In genomic region chr13:21318891-21319532, GRCh38 we compare ENCODE assay signal across 18 cellular contexts.
A peak's percentile ranks its signal among the peaks of the same experiment; 100 is the strongest.
DNase-seq lines count a peak whose midpoint lies in the region; ATAC-seq and TF ChIP-seq lines count a peak whose summit lies in the region.
"Had no signal": no experiment of that assay in that cellular context is flagged by ENCODE, and none has a peak within 500 bp of the region (broad histone marks: within the 10 kb centered on the region; RNA-seq: fewer than 3 reads in every experiment).

No MANE protein-coding gene starts in this region.

- H3K4me3 ChIP-seq in breast epithelium (peak overlapping the region; percentile 4 to 32 (median 20)), urinary bladder (ENCODE audit: low read depth, low read length) (peak overlapping the region; percentile 7), gastrocnemius medialis (peak overlapping the region in 1 of 4 donors; percentile 28)

- TF ChIP-seq CTCF in breast epithelium (IDR thresholded peaks at IDR 0.05) (no peak), MCF 10A (IDR thresholded peaks at IDR 0.05; ENCODE audit: unreplicated experiment) (no peak), gastrocnemius medialis (IDR thresholded peaks at IDR 0.05 in 4 of 5, conservative IDR thresholded peaks at IDR 0.05 in 1 of 5) (no peak)

- ATAC-seq in memory B cell (ENCODE audit: low read depth) = peak; percentile 19
- no peak for ATAC-seq in HG03135 (IDR thresholded peaks at IDR 0.05; ENCODE audit: unreplicated experiment)
- no peak for ATAC-seq in gastrocnemius medialis

- H3K27ac Mint-ChIP-seq in MCF 10A (ENCODE audit: low read depth, unreplicated experiment) (no peak overlapping the region), memory B cell (no peak overlapping the region)
- no peak overlapping the region for H3K27ac Mint-ChIP-seq in dendritic cell treated with granulocyte-macrophage colony-stimulating factor and Interleukin-4, amounts not matched to agents 40 ng/mL and 50 ng/mL, for 4 days
- H3K27ac Mint-ChIP-seq: activated naive CD4-positive, alpha-beta T cell treated with anti-CD3 and anti-CD28 coated beads, Interleukin-2, amount 50 U/mL, for 24 hours had no signal

- H3K4me1 Mint-ChIP-seq in MCF 10A (ENCODE audit: insufficient read depth, unreplicated experiment) (no peaks in the 10 kb centered on the region), memory B cell (no peaks in the 10 kb centered on the region)
- H3K4me1 Mint-ChIP-seq in dendritic cell treated with granulocyte-macrophage colony-stimulating factor and Interleukin-4, amounts not matched to agents 40 ng/mL and 50 ng/mL, for 4 days (ENCODE audit: low read depth) = no peaks in the 10 kb centered on the region
- H3K4me1 Mint-ChIP-seq: activated naive CD4-positive, alpha-beta T cell treated with anti-CD3 and anti-CD28 coated beads, Interleukin-2, amount 50 U/mL, for 24 hours; neural crest cell had no signal

- intact Hi-C loops in breast epithelium (cut with DNase I; ENCODE audit: low total_unique reads) (loop anchor here (5.0 kb wide), 1 partner anchor 433 kb away; no protein-coding TSS in a partner anchor), MCF 10A (cut with micrococcal nuclease) (no loop called here), gastrocnemius medialis (cut with DNase I; ENCODE audit: low total_unique reads) (no loop called here)
- intact Hi-C loops in dendritic cell treated with granulocyte-macrophage colony-stimulating factor and Interleukin-4, amounts not matched to agents 40 ng/mL and 50 ng/mL, for 4 days (cut with micrococcal nuclease) = no loop called here

- no peak for DNase-seq in breast epithelium (ENCODE audit: low spot score in 2 of 2)
- DNase-seq in MCF 10A (ENCODE audit: unreplicated experiment) = no peak
- DNase-seq in memory B cell (ENCODE audit: low spot score in 2 of 2) = no peak
- no peak for DNase-seq in NCI-H524 (lab: John Stamatoyannopoulos, UW)
- DNase-seq in gastrocnemius medialis = no peak
- DNase-seq: ACHN; activated CD4-positive, alpha-beta T cell treated with anti-CD3 and anti-CD28 coated beads, Interleukin-2, amount 50 U/mL, for 48 hours; DMS53; KG1; NCI-H146; NCI-H69; T-helper 9 cell; trophoblast cell had no signal

- H3K9me3 ChIP-seq in breast epithelium = no peaks in the 10 kb centered on the region
- H3K9me3 ChIP-seq in gastrocnemius medialis = no peaks in the 10 kb centered on the region

- H3K36me3 ChIP-seq in breast epithelium = no peaks in the 10 kb centered on the region
- no peaks in the 10 kb centered on the region for H3K36me3 ChIP-seq in urinary bladder (ENCODE audit: insufficient read depth)
- H3K36me3 ChIP-seq in gastrocnemius medialis = no peaks in the 10 kb centered on the region

- no TSS peak for BruUV-seq in MCF 10A (replicated peaks; lab: Mats Ljungman, UMichigan)

- CTCF ChIA-PET in MCF 10A (lab: Yijun Ruan, JAX) = no interaction called here

- no peaks in the 10 kb centered on the region for H3K27me3 Mint-ChIP-seq in MCF 10A (ENCODE audit: insufficient read depth, unreplicated experiment)
- no peaks in the 10 kb centered on the region for H3K27me3 Mint-ChIP-seq in dendritic cell treated with granulocyte-macrophage colony-stimulating factor and Interleukin-4, amounts not matched to agents 40 ng/mL and 50 ng/mL, for 4 days
- H3K27me3 Mint-ChIP-seq in memory B cell = no peaks in the 10 kb centered on the region
- H3K27me3 Mint-ChIP-seq: activated naive CD4-positive, alpha-beta T cell treated with anti-CD3 and anti-CD28 coated beads, Interleukin-2, amount 50 U/mL, for 24 hours had no signal

- no peak overlapping the region for H3K27ac ChIP-seq in breast epithelium
- no peak overlapping the region for H3K27ac ChIP-seq in urinary bladder (ENCODE audit: low read depth)
- no peak overlapping the region for H3K27ac ChIP-seq in gastrocnemius medialis

- H3K4me1 ChIP-seq in breast epithelium (no peaks in the 10 kb centered on the region), urinary bladder (ENCODE audit: insufficient read depth) (no peaks in the 10 kb centered on the region), gastrocnemius medialis (no peaks in the 10 kb centered on the region)

- WGBS in urinary bladder = 46% methylated on average over 50 of the region's 50 CpGs

- H3K4me3 Mint-ChIP-seq in MCF 10A (ENCODE audit: unreplicated experiment) = no peak overlapping the region
- peak overlapping the region; percentile 60 for H3K4me3 Mint-ChIP-seq in dendritic cell treated with granulocyte-macrophage colony-stimulating factor and Interleukin-4, amounts not matched to agents 40 ng/mL and 50 ng/mL, for 4 days
- peak overlapping the region; percentile 67 for H3K4me3 Mint-ChIP-seq in memory B cell
- H3K4me3 Mint-ChIP-seq: activated naive CD4-positive, alpha-beta T cell treated with anti-CD3 and anti-CD28 coated beads, Interleukin-2, amount 50 U/mL, for 24 hours; neural crest cell had no signal

- H3K27me3 ChIP-seq in breast epithelium (no peaks in the 10 kb centered on the region), gastrocnemius medialis (no peaks in the 10 kb centered on the region)

- H3K9me3 Mint-ChIP-seq in MCF 10A (ENCODE audit: unreplicated experiment) = no peaks in the 10 kb centered on the region
- H3K9me3 Mint-ChIP-seq in dendritic cell treated with granulocyte-macrophage colony-stimulating factor and Interleukin-4, amounts not matched to agents 40 ng/mL and 50 ng/mL, for 4 days = peaks cover 12% of the 10 kb centered on the region
- H3K9me3 Mint-ChIP-seq in memory B cell = no peaks in the 10 kb centered on the region
- H3K9me3 Mint-ChIP-seq: activated naive CD4-positive, alpha-beta T cell treated with anti-CD3 and anti-CD28 coated beads, Interleukin-2, amount 50 U/mL, for 24 hours; neural crest cell had no signal

- in situ Hi-C loops in gastrocnemius medialis (cut with MboI; ENCODE audit: low sequenced_read_pairs in 4 of 4) = no loop called here

- H3K36me3 Mint-ChIP-seq in MCF 10A (ENCODE audit: insufficient read depth, unreplicated experiment) (peaks cover 5% of the 10 kb centered on the region), memory B cell (peaks cover 11% of the 10 kb centered on the region)
- no peaks in the 10 kb centered on the region for H3K36me3 Mint-ChIP-seq in dendritic cell treated with granulocyte-macrophage colony-stimulating factor and Interleukin-4, amounts not matched to agents 40 ng/mL and 50 ng/mL, for 4 days (ENCODE audit: low read depth)

- TF ChIP-seq POLR2A in breast epithelium (IDR thresholded peaks at IDR 0.05) (no peak), gastrocnemius medialis (IDR thresholded peaks at IDR 0.05) (no peak)

- POLR2A ChIA-PET in MCF 10A (lab: Yijun Ruan, JAX) = interaction anchor here (0.5 kb wide), 1 partner anchor 71 kb away, joined by 4 read pairs; no protein-coding TSS in a partner anchor
